ENCODE assay signal across 8 cellular contexts in genomic region chr1:111570781-111571181, GRCh38. TPM values are rescaled to one million over a fixed set of nuclear protein-coding genes. Genes with fewer than 3 reads are reported as not detected.
DNase-seq lines count a peak whose midpoint lies in the region; ATAC-seq and TF ChIP-seq lines count a peak whose summit lies in the region.

No MANE protein-coding gene starts in this region.

- peaks cover 0 to 5% (median 0%) of the 10 kb centered on the region in 7 donors for H3K9me3 Mint-ChIP-seq in CD4-positive, CD25-positive, alpha-beta regulatory T cell
- H3K9me3 Mint-ChIP-seq in activated CD8-positive, alpha-beta memory T cell treated with anti-CD3 and anti-CD28 coated beads, Interleukin-2, amount 10 ng/mL, durations not matched to agents 7 days and 5 days (ENCODE audit: low read depth): no peaks in the 10 kb centered on the region

- intact Hi-C loops in left ventricle myocardium inferior (cut with micrococcal nuclease): no loop called here

- TF ChIP-seq CTCF in left ventricle myocardium inferior (IDR thresholded peaks at IDR 0.05; ENCODE audit: borderline replicate concordance): peak; percentile 37

- CTCF ChIA-PET in activated CD8-positive, alpha-beta memory T cell treated with anti-CD3 and anti-CD28 coated beads, Interleukin-2, amount 10 ng/mL, durations not matched to agents 7 days and 5 days (lab: Charles Lee): interaction anchor here (0.9 to 2.1 kb wide), 6 partner anchors 10 to 63 kb away, joined by 3 to 10 read pairs (median 4); no protein-coding TSS in a partner anchor

- H3K36me3 ChIP-seq in CD4-positive, CD25-positive, alpha-beta regulatory T cell (ENCODE audit: control insufficient read depth, insufficient read depth, low read length): no peaks in the 10 kb centered on the region
- no peaks in the 10 kb centered on the region for H3K36me3 ChIP-seq in left ventricle myocardium inferior

- H3K27ac ChIP-seq in CD4-positive, CD25-positive, alpha-beta regulatory T cell (ENCODE audit: insufficient read depth, low read length, poor library complexity, severe bottlenecking): no peak overlapping the region
- no peak overlapping the region for H3K27ac ChIP-seq in left ventricle myocardium inferior (replicated peaks)

- no peaks in the 10 kb centered on the region for H3K27me3 ChIP-seq in CD4-positive, CD25-positive, alpha-beta regulatory T cell (ENCODE audit: control insufficient read depth, insufficient read depth, low read length)
- no peaks in the 10 kb centered on the region for H3K27me3 ChIP-seq in left ventricle myocardium inferior (ENCODE audit: low read depth)

- peak; percentile 37 to 62 for ATAC-seq in CD4-positive, CD25-positive, alpha-beta regulatory T cell (ENCODE audit: low read depth in 2 of 2)
- ATAC-seq in activated CD8-positive, alpha-beta memory T cell treated with anti-CD3 and anti-CD28 coated beads, Interleukin-2, amount 10 ng/mL, durations not matched to agents 7 days and 5 days: peak; percentile 39
- ATAC-seq in HG02571 (IDR thresholded peaks at IDR 0.05; ENCODE audit: unreplicated experiment): no peak

- H3K4me1 ChIP-seq in CD4-positive, CD25-positive, alpha-beta regulatory T cell (ENCODE audit: control insufficient read depth, insufficient read depth, low read length, poor library complexity, severe bottlenecking): no peaks in the 10 kb centered on the region
- peaks cover 19% of the 10 kb centered on the region for H3K4me1 ChIP-seq in left ventricle myocardium inferior

- H3K27me3 Mint-ChIP-seq in CD4-positive, CD25-positive, alpha-beta regulatory T cell: no peaks in the 10 kb centered on the region
- H3K27me3 Mint-ChIP-seq in activated CD8-positive, alpha-beta memory T cell treated with anti-CD3 and anti-CD28 coated beads, Interleukin-2, amount 10 ng/mL, durations not matched to agents 7 days and 5 days: no peaks in the 10 kb centered on the region

- H3K4me3 Mint-ChIP-seq in CD4-positive, CD25-positive, alpha-beta regulatory T cell: no peak overlapping the region
- no peak overlapping the region for H3K4me3 Mint-ChIP-seq in activated CD8-positive, alpha-beta memory T cell treated with anti-CD3 and anti-CD28 coated beads, Interleukin-2, amount 10 ng/mL, durations not matched to agents 7 days and 5 days

- no peaks in the 10 kb centered on the region for H3K36me3 Mint-ChIP-seq in CD4-positive, CD25-positive, alpha-beta regulatory T cell
- peaks cover 5% of the 10 kb centered on the region for H3K36me3 Mint-ChIP-seq in activated CD8-positive, alpha-beta memory T cell treated with anti-CD3 and anti-CD28 coated beads, Interleukin-2, amount 10 ng/mL, durations not matched to agents 7 days and 5 days

- H3K4me1 Mint-ChIP-seq in CD4-positive, CD25-positive, alpha-beta regulatory T cell: peaks cover 0 to 11% (median 9%) of the 10 kb centered on the region in 4 donors
- peaks cover 21% of the 10 kb centered on the region for H3K4me1 Mint-ChIP-seq in activated CD8-positive, alpha-beta memory T cell treated with anti-CD3 and anti-CD28 coated beads, Interleukin-2, amount 10 ng/mL, durations not matched to agents 7 days and 5 days

- no peak overlapping the region for H3K4me3 ChIP-seq in CD4-positive, CD25-positive, alpha-beta regulatory T cell (ENCODE audit: low read depth, low read length)
- no peak overlapping the region for H3K4me3 ChIP-seq in left ventricle myocardium inferior

- DNase-seq in CD4-positive, CD25-positive, alpha-beta regulatory T cell: peak in 2 of 3 donors; percentile 25 to 55
- DNase-seq in HT-29 (ENCODE audit: low spot score): peak; percentile 38
- DNase-seq in activated CD8-positive, alpha-beta memory T cell treated with anti-CD3 and anti-CD28 coated beads, Interleukin-2, amount 10 ng/mL, durations not matched to agents 7 days and 5 days: peak; percentile 62
- DNase-seq in left ventricle myocardium inferior: no peak
- peak; percentile 57 for DNase-seq in stimulated activated CD8-positive, alpha-beta memory T cell treated with anti-CD3 and anti-CD28 coated beads, Interleukin-4, amount 100 ng/mL, for 48 hours
- DNase-seq in NCI-H2081 (lab: John Stamatoyannopoulos, UW): no peak
- DNase-seq in SHP77 treated with DMSO at 0.1 percent for 48 hours (lab: John Stamatoyannopoulos, UW): no peak

- H3K9me3 ChIP-seq in CD4-positive, CD25-positive, alpha-beta regulatory T cell (ENCODE audit: control insufficient read depth in 2 of 2, low read length in 2 of 2): no peaks in the 10 kb centered on the region
- H3K9me3 ChIP-seq in left ventricle myocardium inferior (replicated peaks): no peaks in the 10 kb centered on the region

- peak overlapping the region in 2 of 3 donors; percentile 42 to 52 for H3K27ac Mint-ChIP-seq in CD4-positive, CD25-positive, alpha-beta regulatory T cell
- H3K27ac Mint-ChIP-seq in activated CD8-positive, alpha-beta memory T cell treated with anti-CD3 and anti-CD28 coated beads, Interleukin-2, amount 10 ng/mL, durations not matched to agents 7 days and 5 days: no peak overlapping the region

RNA-seq across cellular contexts. Expression of gene RAP1A, which starts 48.8 kb away (rescaled TPM):
- total RNA-seq in CD4-positive, CD25-positive, alpha-beta regulatory T cell: 143 TPM
- polyA plus RNA-seq in CD4-positive, CD25-positive, alpha-beta regulatory T cell: 10 to 100 TPM; 72.8 to 91.3 (median 78.2) TPM
- 4.1 and 4.2 TPM in 2 replicates for total RNA-seq in HT-29 (2014; rRNA removed; shearing (Covaris generic))
- 100 to 1,000 TPM; 161 to 224 TPM for total RNA-seq in activated CD8-positive, alpha-beta memory T cell treated with anti-CD3 and anti-CD28 coated beads, Interleukin-2, amount 10 ng/mL, durations not matched to agents 7 days and 5 days
- 112 TPM for total RNA-seq in left ventricle myocardium inferior

Comparison
In these comparisons a context has a peak if more than half of its experiments do, and no peak if none do; other contexts are left out.
1. DNase-seq: peak in CD4-positive, CD25-positive, alpha-beta regulatory T cell (2 of 3), HT-29 (single experiment), activated CD8-positive, alpha-beta memory T cell treated with anti-CD3 and anti-CD28 coated beads, Interleukin-2, amount 10 ng/mL, durations not matched to agents 7 days and 5 days (single experiment) and stimulated activated CD8-positive, alpha-beta memory T cell treated with anti-CD3 and anti-CD28 coated beads, Interleukin-4, amount 100 ng/mL, for 48 hours (single experiment); none in left ventricle myocardium inferior (single experiment), NCI-H2081 (0 of 2) and SHP77 treated with DMSO at 0.1 percent for 48 hours (single experiment).
2. RNA of gene RAP1A, which starts 48.8 kb away (total RNA-seq): 161 to 224 TPM in activated CD8-positive, alpha-beta memory T cell treated with anti-CD3 and anti-CD28 coated beads, Interleukin-2, amount 10 ng/mL, durations not matched to agents 7 days and 5 days, 143 TPM in CD4-positive, CD25-positive, alpha-beta regulatory T cell (single experiment) and 112 TPM in left ventricle myocardium inferior (single experiment); 4.1 to 4.2 TPM in HT-29; every median in the first group is over 10 times any median in the second.